8 cellular contexts compared by ENCODE assay signal in genomic region chr19:51593969-51594773, GRCh38.
DNase-seq lines count a peak whose midpoint lies in the region; ATAC-seq, FAIRE-seq and TF ChIP-seq lines count a peak whose summit lies in the region.

No MANE protein-coding gene starts in this region.

- TF ChIP-seq CTCF in WI38 (IDR thresholded peaks at IDR 0.05; ENCODE audit: low read depth, low read length) = no peak
- no peak for TF ChIP-seq CTCF in cardiac fibroblast (IDR thresholded peaks at IDR 0.05; ENCODE audit: low read depth, low read length)

- H3K4me3 ChIP-seq in WI38 (ENCODE audit: low read depth, low read length) (peak overlapping the region; percentile 71), cardiac fibroblast (replicated peaks in 1 of 2; ENCODE audit: low read depth in 2 of 2, low read length in 2 of 2) (peak overlapping the region; percentile 69 to 72), skin epidermis (peak overlapping the region; percentile 33 to 59 (median 45))

- peak; percentile 90 for ATAC-seq in GM18870 (IDR thresholded peaks at IDR 0.05; ENCODE audit: unreplicated experiment)
- peak; percentile 99 for ATAC-seq in HG03108 (IDR thresholded peaks at IDR 0.05; ENCODE audit: unreplicated experiment)

- H3K27ac ChIP-seq in skin epidermis = peak overlapping the region in 16 of 21 experiments; percentile 6 to 76 (median 40)

- DNase-seq in NCI-H2196 (lab: John Stamatoyannopoulos, UW; ENCODE audit: unreplicated experiment) (peak; percentile 98), cardiac fibroblast (ENCODE audit: low read depth in 2 of 2) (peak; percentile 97 to 98), iPS-NIHi11 (ENCODE audit: low spot score) (peak; percentile 99)

- FAIRE-seq in A204.1 (lab: Jason Lieb, UNC) = peak; percentile 96

Comparison
In these comparisons a context has a peak if more than half of its experiments do, and no peak if none do; other contexts are left out.
1. Peak in every context shown above with its lines: DNase-seq, ATAC-seq, H3K4me3 ChIP-seq and H3K27ac ChIP-seq.